Comparison of ENCODE assay signal across 20 cellular contexts in the genomic region with DNA sequence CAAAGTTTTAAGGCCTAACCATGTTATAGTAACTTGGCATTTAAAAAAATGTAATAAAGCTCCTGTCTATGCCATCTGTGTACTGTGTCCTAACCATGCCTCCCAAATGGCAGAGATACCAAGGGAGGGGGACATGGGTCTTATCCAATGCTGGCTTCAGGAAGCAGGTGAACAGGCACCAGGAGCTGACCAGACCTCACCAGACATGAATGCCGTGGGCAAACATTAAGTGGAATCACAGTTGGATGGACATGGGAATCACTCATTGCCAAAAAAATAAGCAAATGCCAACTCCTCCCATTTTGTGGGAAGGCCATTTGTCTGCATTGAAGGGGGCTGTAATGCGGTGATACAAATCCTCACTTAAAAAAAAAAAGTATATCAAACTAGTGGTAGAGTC. TPM values are rescaled to one million over a fixed set of nuclear protein-coding genes. Genes with fewer than 3 reads are reported as not detected.
DNase-seq lines count a peak whose midpoint lies in the region; ATAC-seq, FAIRE-seq and TF ChIP-seq lines count a peak whose summit lies in the region.
"Had no signal": no experiment of that assay in that cellular context is flagged by ENCODE, and none has a peak within 500 bp of the region (broad histone marks: within the 10 kb centered on the region; RNA-seq: fewer than 3 reads in every experiment).

No MANE protein-coding gene starts in this region.

- H3K36me3 ChIP-seq in cardiac muscle cell (peaks cover 17% of the 10 kb centered on the region), esophagus muscularis mucosa (peaks cover 0 to 9% (median 0%) of the 10 kb centered on the region in 4 donors), spleen (peaks cover 0 to 21% (median 0%) of the 10 kb centered on the region in 6 donors), pancreas (peaks cover 0 to 4% (median 0%) of the 10 kb centered on the region in 3 donors)

- H3K9me3 ChIP-seq in cardiac muscle cell (ENCODE audit: low read depth) (no peaks in the 10 kb centered on the region), esophagus muscularis mucosa (no peaks in the 10 kb centered on the region), spleen (no peaks in the 10 kb centered on the region), pancreas (no peaks in the 10 kb centered on the region)

- H3K4me3 ChIP-seq in cardiac muscle cell: no peak overlapping the region
- no peak overlapping the region for H3K4me3 ChIP-seq in esophagus muscularis mucosa
- H3K4me3 ChIP-seq in spleen: no peak overlapping the region
- no peak overlapping the region for H3K4me3 ChIP-seq in pancreas
- H3K4me3 ChIP-seq: BLaER1 treated with 17β-estradiol and CSF1 and Interleukin-3, amounts not matched to agents 10 nM and 100 nM; GM12878 had no signal

- TF ChIP-seq CTCF in cardiac muscle cell (IDR thresholded peaks at IDR 0.05; ENCODE audit: low read depth, low read length) (no peak), esophagus muscularis mucosa (IDR thresholded peaks at IDR 0.05) (no peak), spleen (IDR thresholded peaks at IDR 0.05 in 8 of 11, conservative IDR thresholded peaks at IDR 0.05 in 3 of 11) (no peak), pancreas (IDR thresholded peaks at IDR 0.05) (no peak)

- TF ChIP-seq EP300 in esophagus muscularis mucosa (IDR thresholded peaks at IDR 0.05): no peak

- whole genome bisulfite sequencing in esophagus muscularis mucosa: 78% methylated on average over 2 of the region's 2 CpGs
- WGBS in spleen, 5 donors: 83 to 93% (median 85%) methylated on average over 2 of the region's 2 CpGs
- 72 to 82% methylated on average over 2 of the region's 2 CpGs for WGBS in pancreas, 2 donors

- H3K27ac ChIP-seq in cardiac muscle cell (peak overlapping the region; percentile 42), esophagus muscularis mucosa (replicated peaks in 1 of 4) (no peak overlapping the region), spleen (no peak overlapping the region), pancreas (no peak overlapping the region)
- H3K27ac ChIP-seq: 22Rv1; BLaER1 treated with 17β-estradiol and CSF1 and Interleukin-3, amounts not matched to agents 10 nM and 100 nM had no signal

- H3K4me1 ChIP-seq in cardiac muscle cell (ENCODE audit: low read depth): peaks cover 66% of the 10 kb centered on the region
- H3K4me1 ChIP-seq in esophagus muscularis mucosa: peaks cover 0 to 19% (median 0%) of the 10 kb centered on the region in 4 donors
- peaks cover 0 to 10% (median 0%) of the 10 kb centered on the region in 6 donors for H3K4me1 ChIP-seq in spleen
- peaks cover 0 to 16% (median 8%) of the 10 kb centered on the region in 3 donors for H3K4me1 ChIP-seq in pancreas
- H3K4me1 ChIP-seq: BLaER1 treated with 17β-estradiol and CSF1 and Interleukin-3, amounts not matched to agents 10 nM and 100 nM had no signal

- no peak for FAIRE-seq in pancreas (lab: Jason Lieb, UNC)
- FAIRE-seq: GM12878 had no signal

- DNase-seq in cardiac muscle cell (ENCODE audit: low read depth in 1 of 2, low spot score in 1 of 2) (no peak), Right ventricle myocardium superior (no peak), SHP77 treated with DMSO at 0.1 percent for 48 hours (lab: John Stamatoyannopoulos, UW) (peak; percentile 20), esophagus muscularis mucosa (ENCODE audit: extremely low spot score) (peak; percentile 24), spleen (no peak), pancreas (no peak)
- no peak for DNase-seq in stimulated activated CD4-positive, alpha-beta T cell treated with anti-CD3 and anti-CD28 coated beads, Interleukin-4, amount 100 ng/mL, for 24 hours
- DNase-seq: Calu3; CD8-positive, alpha-beta T cell; DMS 273 treated with DMSO at 0.1 percent for 48 hours; DMS53; DND-41; EL; GOT3; H7 had no signal

- TF ChIP-seq POLR2A in esophagus muscularis mucosa (IDR thresholded peaks at IDR 0.05; ENCODE audit: low read depth) (no peak), spleen (IDR thresholded peaks at IDR 0.05) (no peak)

- H3K27me3 ChIP-seq in cardiac muscle cell (no peaks in the 10 kb centered on the region), esophagus muscularis mucosa (peaks cover 0 to 12% (median 0%) of the 10 kb centered on the region in 4 donors), spleen (replicated peaks in 1 of 7) (no peaks in the 10 kb centered on the region), pancreas (no peaks in the 10 kb centered on the region)
- H3K27me3 ChIP-seq: BLaER1 treated with 17β-estradiol and CSF1 and Interleukin-3, amounts not matched to agents 10 nM and 100 nM had no signal

- intact Hi-C loops in Right ventricle myocardium superior (cut with DNase I): no loop called here
- intact Hi-C loops in esophagus muscularis mucosa (cut with DNase I): no loop called here
- intact Hi-C loops in spleen (cut with DNase I; ENCODE audit: low total_unique reads): no loop called here
- intact Hi-C loops in pancreas (cut with DNase I): no loop called here

- no peak for ATAC-seq in Right ventricle myocardium superior (ENCODE audit: poor library complexity)
- ATAC-seq in pancreas: no peak
- ATAC-seq: CD8-positive, alpha-beta T cell; GM12878 had no signal

RNA-seq across cellular contexts. Expression of a gene that starts 22.9 kb away (rescaled TPM):
- total RNA-seq in cardiac muscle cell: 12.8 and 28.7 TPM in 2 replicates
- polyA plus RNA-seq in cardiac muscle cell: 10.1 and 21.8 TPM in 2 replicates
- total RNA-seq in Right ventricle myocardium superior: 85.2 TPM
- 1 to 10 TPM; 2.0 to 5.3 (median 2.5) TPM for total RNA-seq in esophagus muscularis mucosa
- total RNA-seq in spleen: 100 to 1,000 TPM in 2 of 7 donors, 10 to 100 TPM in 5; 31.1 to 114 (median 66.4) TPM
- 1 to 10 TPM in 2 of 3 donors, under 1 TPM in 1; 0.70 to 3.4 (median 1.2) TPM for polyA plus RNA-seq in spleen
- 10 to 100 TPM; 32.8 to 66.4 (median 38.4) TPM for total RNA-seq in pancreas
- polyA plus RNA-seq in pancreas: 1 to 10 TPM; 8.4 to 8.9 TPM
- total RNA-seq: A673; CD8-positive, alpha-beta T cell; G401 had no signal

Comparison
In these comparisons a context has a peak if more than half of its experiments do, and no peak if none do; other contexts are left out.
1. DNase-seq: peak in SHP77 treated with DMSO at 0.1 percent for 48 hours (single experiment) and esophagus muscularis mucosa (single experiment); none in cardiac muscle cell (0 of 2), Right ventricle myocardium superior (single experiment), spleen (single experiment), pancreas (0 of 6) and stimulated activated CD4-positive, alpha-beta T cell treated with anti-CD3 and anti-CD28 coated beads, Interleukin-4, amount 100 ng/mL, for 24 hours (single experiment).